8 cellular contexts compared by ENCODE assay signal in the genomic region with DNA sequence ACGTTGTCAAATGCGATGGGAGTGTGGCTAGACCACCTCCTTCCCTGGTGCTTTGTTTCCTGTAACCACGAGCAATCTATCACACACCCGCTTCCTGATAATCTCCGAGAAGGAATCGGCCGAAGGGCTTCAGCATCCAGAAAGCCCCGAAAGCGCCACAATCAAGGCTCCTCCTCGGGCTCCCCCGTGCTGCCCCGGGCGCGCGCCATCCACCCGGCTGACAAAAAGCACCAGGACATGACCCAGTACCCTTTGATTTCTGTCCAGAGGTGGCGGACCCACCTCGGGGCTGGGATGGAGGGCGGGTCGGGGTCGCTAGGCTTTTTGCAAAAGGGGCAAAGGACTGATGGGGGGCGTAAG. TPM values are rescaled to one million over a fixed set of nuclear protein-coding genes. Genes with fewer than 3 reads are reported as not detected.
DNase-seq lines count a peak whose midpoint lies in the region; ATAC-seq, FAIRE-seq and TF ChIP-seq lines count a peak whose summit lies in the region.

No MANE protein-coding gene starts in this region.

- H3K27ac ChIP-seq in A549 (peak overlapping the region; percentile 91 to 94), HL-60 (replicated peaks) (no peak overlapping the region), brain microvascular endothelial cell (no peak overlapping the region)

- TF ChIP-seq EP300 in A549 (IDR thresholded peaks at IDR 0.05): no peak

- H3K4me3 ChIP-seq in A549 (peak overlapping the region; percentile 77), HL-60 (replicated peaks; ENCODE audit: insufficient read depth, low read length) (peak overlapping the region; percentile 76), brain microvascular endothelial cell (ENCODE audit: low read depth, low read length) (peak overlapping the region; percentile 76), mononuclear cell (ENCODE audit: low read length) (peak overlapping the region; percentile 83)

- H3K9me3 ChIP-seq in A549 (no peaks in the 10 kb centered on the region), mononuclear cell (ENCODE audit: low read depth, low read length) (no peaks in the 10 kb centered on the region)

- TF ChIP-seq RAD21 in A549 (conservative IDR thresholded peaks at IDR 0.05 in 1 of 2, IDR thresholded peaks at IDR 0.05 in 1 of 2): no peak

- H3K27me3 ChIP-seq in HL-60 (ENCODE audit: insufficient read depth, poor library complexity, severe bottlenecking): no peaks in the 10 kb centered on the region
- no peaks in the 10 kb centered on the region for H3K27me3 ChIP-seq in brain microvascular endothelial cell (replicated peaks)
- H3K27me3 ChIP-seq in mononuclear cell (ENCODE audit: insufficient read depth, low read length): no peaks in the 10 kb centered on the region

- no peaks in the 10 kb centered on the region for H3K36me3 ChIP-seq in brain microvascular endothelial cell (replicated peaks)

- TF ChIP-seq CTCF in A549 (IDR thresholded peaks at IDR 0.05): no peak
- no peak for TF ChIP-seq CTCF in HL-60 (IDR thresholded peaks at IDR 0.05; ENCODE audit: insufficient read depth, low read length)
- no peak for TF ChIP-seq CTCF in brain microvascular endothelial cell (IDR thresholded peaks at IDR 0.05; ENCODE audit: low read depth, low read length, missing control alignments)

- POLR2A ChIA-PET in A549 (lab: Yijun Ruan, JAX): interaction anchor here (0.6 to 3.1 kb wide), 12 partner anchors 13 to 138 kb away, joined by 3 to 20 read pairs (median 4); partner anchors contain the start of genes ATP5PD, KCTD2, NT5C and NUP85

- peak overlapping the region; percentile 91 for H3K4me2 ChIP-seq in A549

- ATAC-seq in A549: no peak
- ATAC-seq in GM18511 (IDR thresholded peaks at IDR 0.05; ENCODE audit: unreplicated experiment): no peak

- 86% methylated on average over 18 of the region's 22 CpGs for WGBS in A549 (ENCODE audit: missing lambda C conversion rate)

- in situ Hi-C loops in brain microvascular endothelial cell (cut with HindIII; ENCODE audit: low pct_ligation_motif_present, low sequenced_read_pairs): no loop called here

- TF ChIP-seq POLR2A in A549 (IDR thresholded peaks at IDR 0.05; ENCODE audit: low read length): peak; percentile 30

- CTCF ChIA-PET in A549 (lab: Yijun Ruan, JAX): interaction anchor here (1.0 to 81.8 kb wide), 5 partner anchors 12 to 211 kb away, joined by 3 to 3429 read pairs (median 543); partner anchors contain the start of genes ARMC7, ATP5PD, KCTD2 and NT5C

- H3K4me1 ChIP-seq in A549 (peaks cover 21% of the 10 kb centered on the region), mononuclear cell (ENCODE audit: insufficient read depth, low read length) (peaks cover 39% of the 10 kb centered on the region)

- no peak for DNase-seq in A549 (ENCODE audit: low read depth in 1 of 2, low spot score in 1 of 2)
- DNase-seq in HL-60 (ENCODE audit: low read depth in 1 of 2, low spot score in 1 of 2): no peak
- DNase-seq in brain microvascular endothelial cell: no peak
- DNase-seq in NCI-H2029 (lab: John Stamatoyannopoulos, UW): no peak
- DNase-seq in UCSD-AML1 (lab: John Stamatoyannopoulos, UW; ENCODE audit: unreplicated experiment): no peak
- no peak for DNase-seq in stimulated activated CD4-positive, alpha-beta T cell treated with anti-CD3 and anti-CD28 coated beads, Interleukin-4, amount 100 ng/mL, for 24 hours

- FAIRE-seq in A549 (lab: Jason Lieb, UNC): no peak

TF ChIP-seq in A549, 52 proteins besides CTCF, POLR2A, EP300 and RAD21 (continues in another document):
- no peak for TF ChIP-seq BCL3 (IDR thresholded peaks at IDR 0.05)
- TF ChIP-seq, protein P1, sequence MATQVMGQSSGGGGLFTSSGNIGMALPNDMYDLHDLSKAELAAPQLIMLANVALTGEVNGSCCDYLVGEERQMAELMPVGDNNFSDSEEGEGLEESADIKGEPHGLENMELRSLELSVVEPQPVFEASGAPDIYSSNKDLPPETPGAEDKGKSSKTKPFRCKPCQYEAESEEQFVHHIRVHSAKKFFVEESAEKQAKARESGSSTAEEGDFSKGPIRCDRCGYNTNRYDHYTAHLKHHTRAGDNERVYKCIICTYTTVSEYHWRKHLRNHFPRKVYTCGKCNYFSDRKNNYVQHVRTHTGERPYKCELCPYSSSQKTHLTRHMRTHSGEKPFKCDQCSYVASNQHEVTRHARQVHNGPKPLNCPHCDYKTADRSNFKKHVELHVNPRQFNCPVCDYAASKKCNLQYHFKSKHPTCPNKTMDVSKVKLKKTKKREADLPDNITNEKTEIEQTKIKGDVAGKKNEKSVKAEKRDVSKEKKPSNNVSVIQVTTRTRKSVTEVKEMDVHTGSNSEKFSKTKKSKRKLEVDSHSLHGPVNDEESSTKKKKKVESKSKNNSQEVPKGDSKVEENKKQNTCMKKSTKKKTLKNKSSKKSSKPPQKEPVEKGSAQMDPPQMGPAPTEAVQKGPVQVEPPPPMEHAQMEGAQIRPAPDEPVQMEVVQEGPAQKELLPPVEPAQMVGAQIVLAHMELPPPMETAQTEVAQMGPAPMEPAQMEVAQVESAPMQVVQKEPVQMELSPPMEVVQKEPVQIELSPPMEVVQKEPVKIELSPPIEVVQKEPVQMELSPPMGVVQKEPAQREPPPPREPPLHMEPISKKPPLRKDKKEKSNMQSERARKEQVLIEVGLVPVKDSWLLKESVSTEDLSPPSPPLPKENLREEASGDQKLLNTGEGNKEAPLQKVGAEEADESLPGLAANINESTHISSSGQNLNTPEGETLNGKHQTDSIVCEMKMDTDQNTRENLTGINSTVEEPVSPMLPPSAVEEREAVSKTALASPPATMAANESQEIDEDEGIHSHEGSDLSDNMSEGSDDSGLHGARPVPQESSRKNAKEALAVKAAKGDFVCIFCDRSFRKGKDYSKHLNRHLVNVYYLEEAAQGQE (IDR thresholded peaks at IDR 0.05): no peak
- no peak for TF ChIP-seq FOXS1 (CRISPR knock-in tag; IDR thresholded peaks at IDR 0.05)
- TF ChIP-seq NPAS2 (CRISPR knock-in tag; IDR thresholded peaks at IDR 0.05; ENCODE audit: borderline replicate concordance): no peak
- TF ChIP-seq ELK1 (IDR thresholded peaks at IDR 0.05; ENCODE audit: low read depth, low read length): no peak
- TF ChIP-seq HOXB5 (CRISPR knock-in tag; IDR thresholded peaks at IDR 0.05): no peak
- no peak for TF ChIP-seq EHMT2 (IDR thresholded peaks at IDR 0.05; ENCODE audit: low read depth)
- TF ChIP-seq JUNB (IDR thresholded peaks at IDR 0.05): no peak
- TF ChIP-seq EHF (CRISPR knock-in tag; IDR thresholded peaks at IDR 0.05): no peak
- TF ChIP-seq, protein P2, sequence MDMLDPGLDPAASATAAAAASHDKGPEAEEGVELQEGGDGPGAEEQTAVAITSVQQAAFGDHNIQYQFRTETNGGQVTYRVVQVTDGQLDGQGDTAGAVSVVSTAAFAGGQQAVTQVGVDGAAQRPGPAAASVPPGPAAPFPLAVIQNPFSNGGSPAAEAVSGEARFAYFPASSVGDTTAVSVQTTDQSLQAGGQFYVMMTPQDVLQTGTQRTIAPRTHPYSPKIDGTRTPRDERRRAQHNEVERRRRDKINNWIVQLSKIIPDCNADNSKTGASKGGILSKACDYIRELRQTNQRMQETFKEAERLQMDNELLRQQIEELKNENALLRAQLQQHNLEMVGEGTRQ (IDR thresholded peaks at IDR 0.05): no peak

RNA-seq across cellular contexts. Expression of gene ARMC7, which starts 0.7 kb away (rescaled TPM):
- polyA plus RNA-seq in A549 (2011; rRNA removed): 8.5 and 9.5 TPM in 2 replicates
- polyA plus RNA-seq in A549 (2012; cell fraction: cytosol; rRNA removed): 11.0 and 13.2 TPM in 2 replicates
- polyA plus RNA-seq in A549 (2012; cell fraction: nucleus; rRNA removed): 16.6 and 18.3 TPM in 2 replicates
- polyA plus RNA-seq in A549 (2017; fragmentation: RNase III; extraction: RNeasy Plus Mini Kit Qiagen cat#74134 plus additional on column Dnase treatment): 11.3 to 13.1 TPM (median 12.6 TPM) in 3 replicates
- polyA minus RNA-seq in A549 (2011; rRNA and poly(A)+ RNA removed): 14.3 and 15.2 TPM in 2 replicates
- 1.4 TPM for total RNA-seq in mononuclear cell

RNA-seq across cellular contexts. Expression of gene SLC16A5, which starts 21.3 kb away (rescaled TPM):
- 19.0 and 20.1 TPM in 2 replicates for polyA plus RNA-seq in A549 (2011; rRNA removed)
- 33.8 and 57.1 TPM in 2 replicates for polyA plus RNA-seq in A549 (2012; cell fraction: cytosol; rRNA removed)
- polyA plus RNA-seq in A549 (2012; cell fraction: nucleus; rRNA removed): 110 and 141 TPM in 2 replicates
- 19.5 to 27.6 TPM (median 27.2 TPM) in 3 replicates for polyA plus RNA-seq in A549 (2017; fragmentation: RNase III; extraction: RNeasy Plus Mini Kit Qiagen cat#74134 plus additional on column Dnase treatment)
- polyA minus RNA-seq in A549 (2011; rRNA and poly(A)+ RNA removed): 22.9 and 29.3 TPM in 2 replicates
- total RNA-seq in mononuclear cell: 13.0 TPM

RNA-seq across cellular contexts. Expression of gene NT5C, which starts 22.5 kb away (rescaled TPM):
- polyA plus RNA-seq in A549 (2011; rRNA removed): 54.5 and 73.7 TPM in 2 replicates
- polyA plus RNA-seq in A549 (2012; cell fraction: cytosol; rRNA removed): 174 and 199 TPM in 2 replicates
- polyA plus RNA-seq in A549 (2012; cell fraction: nucleus; rRNA removed): 280 and 344 TPM in 2 replicates
- 83.8 to 92.2 TPM (median 91.4 TPM) in 3 replicates for polyA plus RNA-seq in A549 (2017; fragmentation: RNase III; extraction: RNeasy Plus Mini Kit Qiagen cat#74134 plus additional on column Dnase treatment)
- polyA minus RNA-seq in A549 (2011; rRNA and poly(A)+ RNA removed): 31.1 and 36.1 TPM in 2 replicates
- total RNA-seq in mononuclear cell: 24.3 TPM

RNA-seq across cellular contexts. Expression of gene JPT1, which starts 45.3 kb away (rescaled TPM):
- polyA plus RNA-seq in A549 (2011; rRNA removed) (141 and 196 TPM in 2 replicates), A549 (2017; fragmentation: RNase III; extraction: RNeasy Plus Mini Kit Qiagen cat#74134 plus additional on column Dnase treatment) (623 to 739 TPM (median 629 TPM) in 3 replicates)
- polyA plus RNA-seq in A549 (2012; cell fraction: cytosol; rRNA removed): 483 and 502 TPM in 2 replicates
- 360 and 387 TPM in 2 replicates for polyA plus RNA-seq in A549 (2012; cell fraction: nucleus; rRNA removed)
- polyA minus RNA-seq in A549 (2011; rRNA and poly(A)+ RNA removed): 49.1 and 91.6 TPM in 2 replicates
- 33.5 TPM for total RNA-seq in mononuclear cell

Comparison
In these comparisons a context has a peak if more than half of its experiments do, and no peak if none do; other contexts are left out.
1. H3K27ac ChIP-seq: peak in A549 (2 of 2); none in HL-60 (single experiment) and brain microvascular endothelial cell (single experiment).
2. Peak in every context shown above with its lines, with median percentiles within 50 percentile points of each other: H3K4me3 ChIP-seq.